Comparison of ENCODE assay signal across 1 cellular context in genomic region chr15:87860743-87861142, GRCh38.
TF ChIP-seq lines count a peak whose summit lies in the region.

No MANE protein-coding gene starts in this region.

TF ChIP-seq in K562, 482 proteins besides CTCF, POLR2A, EP300 and RAD21 (continued from another document):
- TF ChIP-seq ZNF318 (IDR thresholded peaks at IDR 0.05; ENCODE audit: borderline replicate concordance in 1 of 2, low read depth in 1 of 2) = no peak
- no peak for TF ChIP-seq ATF7 (IDR thresholded peaks at IDR 0.05)
- no peak for TF ChIP-seq ZNF696 (CRISPR knock-in tag; conservative IDR thresholded peaks at IDR 0.05)
- TF ChIP-seq C11orf30 (IDR thresholded peaks at IDR 0.05; ENCODE audit: low read depth) = peak; percentile 62
